ENCODE assay signal across 1 cellular context in the genomic region with DNA sequence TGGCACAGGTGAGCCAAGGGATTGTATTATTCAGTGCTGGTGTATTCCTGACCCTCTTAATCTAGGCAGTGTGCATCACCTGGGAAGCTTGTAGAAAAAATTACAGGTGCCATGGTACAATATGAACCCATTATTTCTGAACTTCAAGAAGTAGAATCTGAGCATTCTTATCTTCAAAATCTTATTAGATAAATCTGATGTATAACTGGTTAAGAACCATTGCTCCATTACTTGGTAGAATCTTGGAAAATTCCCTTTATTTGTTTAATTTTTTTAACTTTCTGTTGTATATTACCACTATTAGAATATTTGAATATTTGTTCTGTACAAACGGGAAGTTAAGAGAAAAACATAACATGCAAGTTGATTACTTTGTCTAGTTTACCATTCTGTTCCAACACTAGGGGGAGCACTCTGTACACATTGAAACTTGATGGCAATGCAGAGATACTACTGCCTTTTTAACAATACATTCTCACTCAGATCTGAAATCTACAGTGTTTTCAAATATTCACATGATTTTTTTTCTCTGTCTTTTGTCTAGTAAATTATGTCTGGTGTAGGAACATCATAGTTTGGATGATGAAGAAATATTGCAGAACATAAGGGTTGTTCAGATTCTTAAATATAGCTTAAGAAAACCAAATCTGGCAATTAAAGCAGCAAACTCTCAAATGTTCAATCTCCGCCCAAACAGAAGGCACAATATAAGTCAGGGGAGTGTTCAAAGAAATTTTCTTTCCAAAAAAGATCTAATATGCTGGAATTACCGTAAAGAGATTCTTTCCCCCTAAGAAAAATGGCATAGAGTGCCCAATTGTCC.
TF ChIP-seq lines count a peak whose summit lies in the region.

No MANE protein-coding gene starts in this region.

TF ChIP-seq in H1, 55 proteins besides CTCF, POLR2A, EP300 and RAD21 (continued from another document):
- TF ChIP-seq, protein P1, sequence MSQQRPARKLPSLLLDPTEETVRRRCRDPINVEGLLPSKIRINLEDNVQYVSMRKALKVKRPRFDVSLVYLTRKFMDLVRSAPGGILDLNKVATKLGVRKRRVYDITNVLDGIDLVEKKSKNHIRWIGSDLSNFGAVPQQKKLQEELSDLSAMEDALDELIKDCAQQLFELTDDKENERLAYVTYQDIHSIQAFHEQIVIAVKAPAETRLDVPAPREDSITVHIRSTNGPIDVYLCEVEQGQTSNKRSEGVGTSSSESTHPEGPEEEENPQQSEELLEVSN (IDR thresholded peaks at IDR 0.05): no peak
- no peak for TF ChIP-seq EZH2 (IDR thresholded peaks at IDR 0.05; ENCODE audit: low read depth, low read length, severe bottlenecking)
- no peak for TF ChIP-seq EGR1 (IDR thresholded peaks at IDR 0.05; ENCODE audit: borderline replicate concordance, low read depth, low read length)
